In genomic region chr2:74457549-74458131, GRCh38 we compare ENCODE assay signal across 8 cellular contexts. TPM values are rescaled to one million over a fixed set of nuclear protein-coding genes. Genes with fewer than 3 reads are reported as not detected.
DNase-seq lines count a peak whose midpoint lies in the region; ATAC-seq and TF ChIP-seq lines count a peak whose summit lies in the region.

No MANE protein-coding gene starts in this region.

- peaks cover 8 to 20% of the 10 kb centered on the region in 2 donors for H3K36me3 ChIP-seq in duodenal mucosa (ENCODE audit: control insufficient read depth in 1 of 2, insufficient read depth in 2 of 2, low read length in 2 of 2)
- no peaks in the 10 kb centered on the region for H3K36me3 ChIP-seq in mucosa of descending colon (ENCODE audit: low read depth)

- H3K9ac ChIP-seq in duodenal mucosa (ENCODE audit: low read depth in 1 of 2, low read length in 2 of 2): peak overlapping the region; percentile 93 to 96

- peak overlapping the region; percentile 98 for H3K27ac ChIP-seq in duodenal mucosa (ENCODE audit: low read depth, low read length)

- intact Hi-C loops in mucosa of descending colon (cut with DNase I, micrococcal nuclease): no loop called here

- ATAC-seq in GM18511 (IDR thresholded peaks at IDR 0.05; ENCODE audit: unreplicated experiment) (peak; percentile 42), HG02678 (IDR thresholded peaks at IDR 0.05; ENCODE audit: unreplicated experiment) (peak; percentile 33), mucosa of descending colon (peak; percentile 64)

- no peak for TF ChIP-seq CTCF in mucosa of descending colon (IDR thresholded peaks at IDR 0.05)

- H3K4me1 ChIP-seq in duodenal mucosa (ENCODE audit: control insufficient read depth in 1 of 2, insufficient read depth in 2 of 2, low read length in 2 of 2) (peaks cover 32 to 46% of the 10 kb centered on the region in 2 donors), mucosa of descending colon (ENCODE audit: low read depth) (peaks cover 32% of the 10 kb centered on the region)

- H3K9me3 ChIP-seq in duodenal mucosa (ENCODE audit: control insufficient read depth in 1 of 2, low read length in 2 of 2): no peaks in the 10 kb centered on the region
- H3K9me3 ChIP-seq in mucosa of descending colon: no peaks in the 10 kb centered on the region

- peak overlapping the region; percentile 79 to 99 for H3K4me3 ChIP-seq in duodenal mucosa (ENCODE audit: low read depth in 1 of 2, low read length in 2 of 2)
- H3K4me3 ChIP-seq in mucosa of descending colon: peak overlapping the region; percentile 27

- H3K27me3 ChIP-seq in duodenal mucosa (ENCODE audit: control insufficient read depth in 1 of 2, insufficient read depth in 2 of 2, low read length in 2 of 2): no peaks in the 10 kb centered on the region

- peak; percentile 40 for DNase-seq in NCI-H2029 treated with DMSO at 0.1 percent for 48 hours (lab: John Stamatoyannopoulos, UW)
- peak; percentile 75 to 78 for DNase-seq in activated CD4-positive, alpha-beta T cell treated with anti-CD3 and anti-CD28 coated beads, Interleukin-2, amount 50 U/mL, for 4 hours
- peak; percentile 83 to 92 (median 89) for DNase-seq in mucosa of descending colon
- peak; percentile 91 for DNase-seq in stimulated activated CD8-positive, alpha-beta memory T cell treated with anti-CD3 and anti-CD28 coated beads, Interleukin-4, amount 100 ng/mL, for 48 hours
- DNase-seq in NCI-H446 treated with DMSO at 0.1 percent for 48 hours (lab: John Stamatoyannopoulos, UW): no peak

RNA-seq across cellular contexts. Expression of gene WBP1, which starts 0.6 kb away (rescaled TPM):
- 10 to 100 TPM; 51.1 to 60.6 (median 56.1) TPM for total RNA-seq in mucosa of descending colon

RNA-seq across cellular contexts. Expression of gene INO80B, which starts 2.8 kb away (rescaled TPM):
- 10 to 100 TPM; 25.0 to 36.5 (median 32.3) TPM for total RNA-seq in mucosa of descending colon

RNA-seq across cellular contexts. Expression of gene MOGS, which starts 7.5 kb away (rescaled TPM):
- total RNA-seq in mucosa of descending colon: 10 to 100 TPM; 45.7 to 64.0 (median 52.7) TPM

RNA-seq across cellular contexts. Expression of gene MRPL53, which starts 14.8 kb away (rescaled TPM):
- total RNA-seq in mucosa of descending colon: 10 to 100 TPM; 48.2 to 63.6 (median 57.1) TPM

RNA-seq across cellular contexts. Expression of gene RTKN, which starts 15.9 kb away (rescaled TPM):
- total RNA-seq in mucosa of descending colon: 10 to 100 TPM; 49.2 to 60.7 (median 49.7) TPM
